7 cellular contexts compared by ENCODE assay signal in the genomic region with DNA sequence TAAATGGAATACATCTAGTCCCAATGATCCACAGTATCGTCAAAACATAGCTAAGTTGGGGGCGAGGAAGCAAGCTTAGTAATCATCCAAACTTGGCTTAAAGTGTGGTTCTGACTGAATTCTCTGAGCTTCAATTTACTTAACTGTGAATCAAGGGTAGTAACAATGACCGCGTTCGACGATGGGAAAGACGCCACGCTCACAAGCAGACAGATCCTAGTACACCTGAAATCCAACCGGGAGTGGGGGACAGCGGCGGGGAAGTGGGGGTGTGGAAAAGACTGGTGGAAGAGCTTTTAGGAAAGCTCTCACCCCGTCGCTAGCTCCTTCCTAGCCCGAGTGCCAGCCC. TPM values are rescaled to one million over a fixed set of nuclear protein-coding genes. Genes with fewer than 3 reads are reported as not detected.
A peak's percentile ranks its signal among the peaks of the same experiment; 100 is the strongest.
DNase-seq lines count a peak whose midpoint lies in the region; ATAC-seq, FAIRE-seq and TF ChIP-seq lines count a peak whose summit lies in the region.

No MANE protein-coding gene starts in this region.

- FAIRE-seq in HepG2 (lab: Jason Lieb, UNC): no peak

- H3K27me3 Mint-ChIP-seq in type B pancreatic cell: peaks cover 4% of the 10 kb centered on the region

- H3K4me1 ChIP-seq in adrenal gland (replicated peaks in 1 of 2) (peaks cover 24 to 29% of the 10 kb centered on the region in 2 donors), HepG2 (ENCODE audit: insufficient read depth, low read length) (peaks cover 32% of the 10 kb centered on the region)

- POLR2A ChIA-PET in HepG2 (lab: Yijun Ruan, JAX): interaction anchor here (0.8 to 2.0 kb wide), 4 partner anchors 9 to 1208 kb away, joined by 3 to 9 read pairs (median 4); a partner anchor contains a TSS

- TF ChIP-seq RAD21 in HepG2 (CRISPR knock-in tag; IDR thresholded peaks at IDR 0.05): no peak

- H3K4me2 ChIP-seq in HepG2 (ENCODE audit: low read depth, low read length): peak overlapping the region; percentile 77

- TSS peak; percentile 68 for BruUV-seq in HepG2 (replicated peaks; lab: Mats Ljungman, UMichigan)

- H4K20me1 ChIP-seq in HepG2 (ENCODE audit: insufficient read depth, low read length): 0 out of 2 replicates have a peak, but pooled peaks cover 2% of the 10 kb centered on the region

- H2AFZ ChIP-seq in HepG2 (ENCODE audit: low read length): no peak overlapping the region

- H3K79me2 ChIP-seq in HepG2 (ENCODE audit: insufficient read depth, low read length): peaks cover 54% of the 10 kb centered on the region

- H3K27ac Mint-ChIP-seq in type B pancreatic cell: peak overlapping the region; percentile 98

- ATAC-seq in GM18511 (IDR thresholded peaks at IDR 0.05; ENCODE audit: unreplicated experiment): peak; percentile 29
- ATAC-seq in HG03159 (IDR thresholded peaks at IDR 0.05; ENCODE audit: unreplicated experiment): peak; percentile 8
- peak; percentile 71 for ATAC-seq in HepG2
- no peak for ATAC-seq in GM21390 (IDR thresholded peaks at IDR 0.05; ENCODE audit: unreplicated experiment)

- in situ Hi-C loops in HepG2 (cut with HindIII; ENCODE audit: extremely low pct_ligation_motif_present, low pct_unique_long_range_greater_than_20kb): no loop called here

- H3K27ac ChIP-seq in adrenal gland (peak overlapping the region; percentile 2 to 96 (median 83)), HepG2 (ENCODE audit: extremely low read length, insufficient read depth, low read length) (peak overlapping the region; percentile 85)

- intact Hi-C loops in adrenal gland (cut with DNase I): no loop called here
- intact Hi-C loops in HepG2 (cut with micrococcal nuclease; ENCODE audit: unreplicated experiment): loop anchor here (1.0 to 2.0 kb wide), 2 partner anchors 40 to 209 kb away; no protein-coding TSS in a partner anchor

- no peak for DNase-seq in adrenal gland
- DNase-seq in HepG2 (ENCODE audit: low spot score): no peak
- no peak for DNase-seq in type B pancreatic cell (ENCODE audit: extremely low spot score, unreplicated experiment)
- DNase-seq in OCI-M2 (lab: John Stamatoyannopoulos, UW; ENCODE audit: unreplicated experiment): no peak

- peak overlapping the region; percentile 23 to 73 (median 48) for H3K4me3 ChIP-seq in adrenal gland
- peak overlapping the region; percentile 74 to 93 (median 89) for H3K4me3 ChIP-seq in HepG2 (replicated peaks in 1 of 3; ENCODE audit: insufficient read depth in 1 of 3, low read depth in 2 of 3, low read length in 3 of 3)

- no peaks in the 10 kb centered on the region for H3K36me3 ChIP-seq in adrenal gland (replicated peaks in 1 of 2)
- H3K36me3 ChIP-seq in HepG2 (replicated peaks in 1 of 2; ENCODE audit: control insufficient read depth in 1 of 2, insufficient read depth in 2 of 2, low read length in 2 of 2): no peaks in the 10 kb centered on the region

- peak overlapping the region; percentile 100 for H3K4me3 Mint-ChIP-seq in type B pancreatic cell

- CTCF ChIA-PET in HepG2 (lab: Yijun Ruan, JAX; ENCODE audit: low intra/inter-chr PET ratio, low total read pairs): no interaction called here

- TF ChIP-seq CTCF in adrenal gland (IDR thresholded peaks at IDR 0.05) (no peak), HepG2 (CRISPR knock-in tag; IDR thresholded peaks at IDR 0.05) (no peak), type B pancreatic cell (conservative IDR thresholded peaks at IDR 0.05) (no peak)

- H3K36me3 Mint-ChIP-seq in type B pancreatic cell: no peaks in the 10 kb centered on the region

- TF ChIP-seq EP300 in HepG2 (IDR thresholded peaks at IDR 0.05; ENCODE audit: low read depth in 2 of 2, low read length in 2 of 2) (no peak), HepG2 (CRISPR knock-in tag; IDR thresholded peaks at IDR 0.05; ENCODE audit: borderline replicate concordance) (no peak)

- TF ChIP-seq POLR2A in adrenal gland (IDR thresholded peaks at IDR 0.05) (no peak), HepG2 (IDR thresholded peaks at IDR 0.05; ENCODE audit: insufficient read depth in 1 of 2, low read depth in 2 of 2, low read length in 2 of 2) (no peak)

- H3K9me3 Mint-ChIP-seq in type B pancreatic cell: no peaks in the 10 kb centered on the region

- no peaks in the 10 kb centered on the region for H3K9me3 ChIP-seq in adrenal gland (replicated peaks in 1 of 3)
- H3K9me3 ChIP-seq in HepG2 (ENCODE audit: low read length): no peaks in the 10 kb centered on the region

- H3K27me3 ChIP-seq in adrenal gland: no peaks in the 10 kb centered on the region
- H3K27me3 ChIP-seq in HepG2 (ENCODE audit: control insufficient read depth in 1 of 2, insufficient read depth in 2 of 2, low read length in 2 of 2): no peaks in the 10 kb centered on the region; a peak in 2 of 5 replicates

- H3K4me1 Mint-ChIP-seq in type B pancreatic cell (ENCODE audit: unreplicated experiment): peaks cover 17% of the 10 kb centered on the region

- 0 to 1% (median 0%) methylated on average over 11 to 14 of the region's 14 CpGs for WGBS in adrenal gland, 4 donors
- WGBS in HepG2 (ENCODE audit: low lambda C conversion rate): 0% methylated on average over 10 of the region's 14 CpGs

- H3K9ac ChIP-seq in HepG2 (ENCODE audit: insufficient read depth, low read depth, low read length): peak overlapping the region; percentile 87

TF ChIP-seq in HepG2, 621 proteins besides CTCF, POLR2A, EP300 and RAD21 (continues in another document):
- TF ChIP-seq, protein P1, sequence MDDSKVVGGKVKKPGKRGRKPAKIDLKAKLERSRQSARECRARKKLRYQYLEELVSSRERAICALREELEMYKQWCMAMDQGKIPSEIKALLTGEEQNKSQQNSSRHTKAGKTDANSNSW (CRISPR knock-in tag; IDR thresholded peaks at IDR 0.05; ENCODE audit: borderline replicate concordance): 0 out of 2 replicates have a peak, but pooled peaks have one; percentile 8
- no peak for TF ChIP-seq ZNF850 (CRISPR knock-in tag; conservative IDR thresholded peaks at IDR 0.05)

RNA-seq across cellular contexts. Expression of a gene that starts 0.4 kb away (rescaled TPM):
- total RNA-seq in adrenal gland (10 to 100 TPM; 25.9 to 68.0 (median 43.9) TPM), HepG2 (2016; rRNA removed; fragmentation: Illumina TruSeq; extraction: Trizol) (71.0 and 88.1 TPM in 2 replicates), type B pancreatic cell (ENCODE audit: low replicate concordance) (42.1 and 61.6 TPM in 2 replicates)
- polyA plus RNA-seq in adrenal gland (10 to 100 TPM; 34.8 to 78.4 (median 47.1) TPM), HepG2 (2011; rRNA removed) (12.3 and 13.5 TPM in 2 replicates)
- 21.2 and 25.8 TPM in 2 replicates for total RNA-seq in HepG2 (2016; cell fraction: cytosol; rRNA removed; fragmentation: Illumina TruSeq; extraction: Trizol; ENCODE audit: low read depth)
- total RNA-seq in HepG2 (2016; cell fraction: insoluble cytoplasmic fraction; rRNA removed; fragmentation: Illumina TruSeq; extraction: Trizol): 70.6 and 92.4 TPM in 2 replicates
- total RNA-seq in HepG2 (2016; cell fraction: membrane; rRNA removed; fragmentation: Illumina TruSeq; extraction: Trizol): 56.3 and 58.4 TPM in 2 replicates
- total RNA-seq in HepG2 (2016; cell fraction: nucleus; rRNA removed; fragmentation: Illumina TruSeq; extraction: Trizol): 33.5 and 36.8 TPM in 2 replicates
- polyA plus RNA-seq in HepG2 (2011; cell fraction: cytosol; rRNA removed): 6.0 and 8.8 TPM in 2 replicates
- polyA plus RNA-seq in HepG2 (2011; cell fraction: nucleus; rRNA removed): 2.6 and 3.9 TPM in 2 replicates
- 24.1 and 48.8 TPM in 2 replicates for polyA plus RNA-seq in HepG2 (2012)
- polyA plus RNA-seq in HepG2 (2016; cell fraction: cytosol; fragmentation: Illumina TruSeq; extraction: Trizol; ENCODE audit: low read depth): 24.6 and 28.2 TPM in 2 replicates
- 93.9 and 95.1 TPM in 2 replicates for polyA plus RNA-seq in HepG2 (2016; cell fraction: insoluble cytoplasmic fraction; fragmentation: Illumina TruSeq; extraction: Trizol; ENCODE audit: low read depth)
- 50.5 and 50.6 TPM in 2 replicates for polyA plus RNA-seq in HepG2 (2016; cell fraction: membrane; fragmentation: Illumina TruSeq; extraction: Trizol; ENCODE audit: low read depth)
- polyA plus RNA-seq in HepG2 (2016; cell fraction: nucleus; fragmentation: Illumina TruSeq; extraction: Trizol; ENCODE audit: insufficient read depth, low read depth): 57.4 and 64.1 TPM in 2 replicates
- polyA minus RNA-seq in HepG2 (2011; rRNA and poly(A)+ RNA removed; ENCODE audit: low replicate concordance): 2.7 and 10.9 TPM in 2 replicates
- 6.0 and 6.7 TPM in 2 replicates for polyA minus RNA-seq in HepG2 (2011; cell fraction: cytosol; rRNA and poly(A)+ RNA removed)
- 14.5 and 15.2 TPM in 2 replicates for polyA minus RNA-seq in HepG2 (2011; cell fraction: nucleus; rRNA and poly(A)+ RNA removed)

RNA-seq across cellular contexts. Expression of a gene that starts 57.8 kb away (rescaled TPM):
- 10 to 100 TPM; 20.2 to 40.4 (median 31.3) TPM for total RNA-seq in adrenal gland
- polyA plus RNA-seq in adrenal gland: 10 to 100 TPM in 2 of 3 donors, 1 to 10 TPM in 1; 7.0 to 42.3 (median 10.3) TPM
- 28.6 and 43.9 TPM in 2 replicates for total RNA-seq in HepG2 (2016; rRNA removed; fragmentation: Illumina TruSeq; extraction: Trizol)
- 2.5 and 4.3 TPM in 2 replicates for total RNA-seq in HepG2 (2016; cell fraction: cytosol; rRNA removed; fragmentation: Illumina TruSeq; extraction: Trizol; ENCODE audit: low read depth)
- 27.8 and 46.0 TPM in 2 replicates for total RNA-seq in HepG2 (2016; cell fraction: insoluble cytoplasmic fraction; rRNA removed; fragmentation: Illumina TruSeq; extraction: Trizol)
- total RNA-seq in HepG2 (2016; cell fraction: membrane; rRNA removed; fragmentation: Illumina TruSeq; extraction: Trizol): 9.0 and 9.8 TPM in 2 replicates
- 13.8 and 15.9 TPM in 2 replicates for total RNA-seq in HepG2 (2016; cell fraction: nucleus; rRNA removed; fragmentation: Illumina TruSeq; extraction: Trizol)
- 17.0 and 18.1 TPM in 2 replicates for polyA plus RNA-seq in HepG2 (2011; rRNA removed)
- polyA plus RNA-seq in HepG2 (2011; cell fraction: cytosol; rRNA removed): 6.8 and 10.7 TPM in 2 replicates
- 4.1 and 7.5 TPM in 2 replicates for polyA plus RNA-seq in HepG2 (2011; cell fraction: nucleus; rRNA removed)
- 10.7 and 11.6 TPM in 2 replicates for polyA plus RNA-seq in HepG2 (2012)
- 3.7 TPM in 2 replicates for polyA plus RNA-seq in HepG2 (2016; cell fraction: cytosol; fragmentation: Illumina TruSeq; extraction: Trizol; ENCODE audit: low read depth)
- polyA plus RNA-seq in HepG2 (2016; cell fraction: insoluble cytoplasmic fraction; fragmentation: Illumina TruSeq; extraction: Trizol; ENCODE audit: low read depth): 21.9 and 26.4 TPM in 2 replicates
- polyA plus RNA-seq in HepG2 (2016; cell fraction: membrane; fragmentation: Illumina TruSeq; extraction: Trizol; ENCODE audit: low read depth): 3.8 and 6.2 TPM in 2 replicates
- 17.4 and 17.6 TPM in 2 replicates for polyA plus RNA-seq in HepG2 (2016; cell fraction: nucleus; fragmentation: Illumina TruSeq; extraction: Trizol; ENCODE audit: insufficient read depth, low read depth)
- polyA minus RNA-seq in HepG2 (2011; rRNA and poly(A)+ RNA removed; ENCODE audit: low replicate concordance): 5.4 and 9.4 TPM in 2 replicates
- polyA minus RNA-seq in HepG2 (2011; cell fraction: cytosol; rRNA and poly(A)+ RNA removed): 6.5 and 12.6 TPM in 2 replicates
- 10.3 and 14.4 TPM in 2 replicates for polyA minus RNA-seq in HepG2 (2011; cell fraction: nucleus; rRNA and poly(A)+ RNA removed)
- total RNA-seq in type B pancreatic cell (ENCODE audit: low replicate concordance): 32.1 and 32.5 TPM in 2 replicates
